Comparison of ENCODE assay signal across 24 cellular contexts in the genomic region with DNA sequence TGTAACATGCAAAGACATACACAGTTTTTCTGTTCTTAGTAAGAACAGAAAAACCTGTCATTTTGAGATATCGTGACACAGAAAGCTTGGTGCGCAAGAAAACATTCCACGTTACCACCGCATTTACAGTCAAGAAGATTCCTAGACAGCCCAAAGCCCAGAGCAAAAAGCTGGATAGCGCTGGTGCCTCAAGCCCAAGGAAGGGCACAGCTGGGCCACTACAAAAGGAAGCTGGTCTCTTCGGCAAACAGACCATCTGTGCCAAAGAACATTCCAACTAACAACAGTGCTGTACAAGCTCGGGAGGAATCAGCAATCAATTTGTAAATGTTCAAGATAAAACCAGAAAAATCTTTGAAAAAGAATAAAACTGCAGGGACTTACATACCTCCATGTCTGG. TPM values are rescaled to one million over a fixed set of nuclear protein-coding genes. Genes with fewer than 3 reads are reported as not detected.
DNase-seq lines count a peak whose midpoint lies in the region; ATAC-seq, FAIRE-seq and TF ChIP-seq lines count a peak whose summit lies in the region.
"Had no signal": no experiment of that assay in that cellular context is flagged by ENCODE, and none has a peak within 500 bp of the region (broad histone marks: within the 10 kb centered on the region; RNA-seq: fewer than 3 reads in every experiment).

No MANE protein-coding gene starts in this region.

- H3K4me1 ChIP-seq in HepG2 (ENCODE audit: insufficient read depth, low read length), result peaks cover 70% of the 10 kb centered on the region
- H3K4me1 ChIP-seq in pancreas, result peaks cover 13 to 38% (median 24%) of the 10 kb centered on the region in 3 donors
- peaks cover 13% of the 10 kb centered on the region for H3K4me1 ChIP-seq in vagina
- H3K4me1 ChIP-seq in OCI-LY7 (ENCODE audit: insufficient read depth, low read length, poor library complexity, severe bottlenecking), result peaks cover 5% of the 10 kb centered on the region

- CTCF ChIA-PET in HepG2 (lab: Yijun Ruan, JAX; ENCODE audit: low intra/inter-chr PET ratio, low total read pairs), result no interaction called here
- CTCF ChIA-PET in OCI-LY7 (lab: Charles Lee; ENCODE audit: unreplicated experiment), result no interaction called here

- no peak for TF ChIP-seq CTCF in LNCaP clone FGC (IDR thresholded peaks at IDR 0.05; ENCODE audit: control insufficient read depth, extremely low read depth, insufficient read depth)
- no peak for TF ChIP-seq CTCF in HepG2 (CRISPR knock-in tag; IDR thresholded peaks at IDR 0.05)
- TF ChIP-seq CTCF in pancreas (IDR thresholded peaks at IDR 0.05), result no peak
- TF ChIP-seq CTCF in vagina (IDR thresholded peaks at IDR 0.05), result no peak
- TF ChIP-seq CTCF in OCI-LY7 (conservative IDR thresholded peaks at IDR 0.05; ENCODE audit: low read length), result no peak

- TF ChIP-seq EP300 in HepG2 (IDR thresholded peaks at IDR 0.05; ENCODE audit: low read depth in 2 of 2, low read length in 2 of 2), result no peak
- no peak for TF ChIP-seq EP300 in HepG2 (CRISPR knock-in tag; IDR thresholded peaks at IDR 0.05; ENCODE audit: borderline replicate concordance)

- 90% methylated on average over 7 of the region's 7 CpGs for WGBS in HepG2 (ENCODE audit: low lambda C conversion rate)
- WGBS in pancreas, 2 donors, result 62 to 66% methylated on average over 7 of the region's 7 CpGs

- H3K4me3 ChIP-seq in LNCaP clone FGC (ENCODE audit: low read depth, low read length), result no peak overlapping the region
- no peak overlapping the region for H3K4me3 ChIP-seq in HepG2 (replicated peaks in 1 of 3; ENCODE audit: insufficient read depth in 1 of 3, low read depth in 2 of 3, low read length in 3 of 3)
- H3K4me3 ChIP-seq in pancreas, result no peak overlapping the region
- no peak overlapping the region for H3K4me3 ChIP-seq in vagina
- H3K4me3 ChIP-seq in OCI-LY7 (ENCODE audit: low read depth, low read length, poor library complexity, severe bottlenecking), result no peak overlapping the region
- H3K4me3 ChIP-seq: GM12878 had no signal

- H3K27me3 ChIP-seq in HepG2 (ENCODE audit: control insufficient read depth in 1 of 2, insufficient read depth in 2 of 2, low read length in 2 of 2) (no peaks in the 10 kb centered on the region), pancreas (no peaks in the 10 kb centered on the region), vagina (no peaks in the 10 kb centered on the region)
- H3K27me3 ChIP-seq: BE2C had no signal

- H3K9me2 ChIP-seq in OCI-LY7 (ENCODE audit: insufficient read depth, low read length), result no peaks in the 10 kb centered on the region

- H3K79me2 ChIP-seq in HepG2 (ENCODE audit: insufficient read depth, low read length), result peaks cover 73% of the 10 kb centered on the region
- H3K79me2 ChIP-seq in OCI-LY7 (ENCODE audit: insufficient read depth, low read depth, low read length), result peaks cover 35% of the 10 kb centered on the region; the same call in 1 of the 2 replicates

- ATAC-seq in HepG2 (no peak), pancreas (peak in 3 of 4 donors; percentile 21 to 52 (median 35)), GM21576 (IDR thresholded peaks at IDR 0.05; ENCODE audit: unreplicated experiment) (no peak)
- ATAC-seq: GM12878, HCT116 had no signal

- POLR2A ChIA-PET in HepG2 (lab: Yijun Ruan, JAX), result no interaction called here
- POLR2A ChIA-PET in OCI-LY7 (lab: Charles Lee), result interaction anchor here (1.5 kb wide), 1 partner anchor 23 kb away, joined by 3 read pairs; no protein-coding TSS in a partner anchor

- in situ Hi-C loops in HepG2 (cut with HindIII; ENCODE audit: extremely low pct_ligation_motif_present, low pct_unique_long_range_greater_than_20kb), result no loop called here

- H2AFZ ChIP-seq in HepG2 (ENCODE audit: low read length) (no peak overlapping the region), OCI-LY7 (ENCODE audit: low read length) (no peak overlapping the region)

- H3K4me2 ChIP-seq in HepG2 (ENCODE audit: low read depth, low read length) (0 out of 2 replicates have a peak overlapping the region, but pooled peaks have one; percentile 4), OCI-LY7 (ENCODE audit: low read length) (no peak overlapping the region)

- H3K36me3 ChIP-seq in HepG2 (replicated peaks in 1 of 2; ENCODE audit: control insufficient read depth in 1 of 2, insufficient read depth in 2 of 2, low read length in 2 of 2) (peaks cover 10 to 34% of the 10 kb centered on the region in 2 experiments), pancreas (no peaks in the 10 kb centered on the region), vagina (peaks cover 0 to 17% of the 10 kb centered on the region in 2 donors), OCI-LY7 (ENCODE audit: insufficient read depth, low read length) (peaks cover 60% of the 10 kb centered on the region)

- no TSS peak for BruUV-seq in HepG2 (replicated peaks; lab: Mats Ljungman, UMichigan)
- BruUV-seq in OCI-LY7 (replicated peaks; lab: Mats Ljungman, UMichigan), result no TSS peak

- H3K9me3 ChIP-seq in HepG2 (ENCODE audit: low read length), result no peaks in the 10 kb centered on the region
- no peaks in the 10 kb centered on the region for H3K9me3 ChIP-seq in pancreas
- no peaks in the 10 kb centered on the region for H3K9me3 ChIP-seq in vagina
- H3K9me3 ChIP-seq in OCI-LY7 (ENCODE audit: low read length), result no peaks in the 10 kb centered on the region
- H3K9me3 ChIP-seq: BE2C had no signal

- TF ChIP-seq POLR2A in HepG2 (IDR thresholded peaks at IDR 0.05; ENCODE audit: insufficient read depth in 1 of 2, low read depth in 2 of 2, low read length in 2 of 2) (no peak), vagina (IDR thresholded peaks at IDR 0.05) (no peak)

- no peak for TF ChIP-seq RAD21 in HepG2 (CRISPR knock-in tag; IDR thresholded peaks at IDR 0.05)

- intact Hi-C loops in HepG2 (cut with micrococcal nuclease; ENCODE audit: unreplicated experiment) (no loop called here), pancreas (cut with DNase I) (loop anchor here in 1 of 3 donors (10.0 kb wide), 1 partner anchor 259 kb away; no protein-coding TSS in a partner anchor), vagina (cut with DNase I) (no loop called here), OCI-LY7 (cut with micrococcal nuclease; ENCODE audit: unreplicated experiment) (no loop called here)

- DNase-seq in LNCaP clone FGC (ENCODE audit: low read depth) (peak; percentile 34), NCI-H2029 treated with DMSO at 0.1 percent for 48 hours (lab: John Stamatoyannopoulos, UW) (peak; percentile 81), HepG2 (ENCODE audit: low spot score) (no peak), pancreas (no peak), vagina (ENCODE audit: extremely low spot score in 2 of 2) (no peak), OCI-LY7 (ENCODE audit: low spot score) (no peak)
- DNase-seq: ACHN; BE2C; C1 segment of cervical spinal cord; CD4-positive, CD25-positive, alpha-beta regulatory T cell; CD8-positive, alpha-beta memory T cell; COR-L47; DMS 273 treated with DMSO at 0.1 percent for 48 hours; DND-41; EL; GOT3; H7; HFFc6 had no signal

- H3K27ac ChIP-seq in HepG2 (ENCODE audit: extremely low read length, insufficient read depth, low read length), result peak overlapping the region; percentile 97
- H3K27ac ChIP-seq in pancreas, result no peak overlapping the region
- H3K27ac ChIP-seq in vagina, result no peak overlapping the region
- H3K27ac ChIP-seq in OCI-LY7 (ENCODE audit: low read depth, low read length, poor library complexity, severe bottlenecking), result no peak overlapping the region

- H3K9ac ChIP-seq in HepG2 (ENCODE audit: insufficient read depth, low read depth, low read length), result no peak overlapping the region

- H4K20me1 ChIP-seq in HepG2 (ENCODE audit: insufficient read depth, low read length) (no peaks in the 10 kb centered on the region), OCI-LY7 (ENCODE audit: insufficient read depth, low read length) (peaks cover 10% of the 10 kb centered on the region; the same call in 1 of the 2 replicates)

- no peak for FAIRE-seq in HepG2 (lab: Jason Lieb, UNC)
- FAIRE-seq in pancreas (lab: Jason Lieb, UNC), result no peak
- FAIRE-seq: A204.1, GM12878, GM19239, HTR-8/SVneo had no signal

TF ChIP-seq in HepG2, 621 proteins besides CTCF, POLR2A, EP300 and RAD21 (continues in another document):
- TF ChIP-seq GATAD2A (CRISPR knock-in tag; IDR thresholded peaks at IDR 0.05), result 0 out of 2 replicates have a peak, but pooled peaks have one; percentile 15

RNA-seq across cellular contexts. Expression of a gene that starts 31.0 kb away (rescaled TPM):
- total RNA-seq in HepG2 (2016; rRNA removed; fragmentation: Illumina TruSeq; extraction: Trizol), result 259 and 395 TPM in 2 replicates
- total RNA-seq in HepG2 (2016; cell fraction: cytosol; rRNA removed; fragmentation: Illumina TruSeq; extraction: Trizol; ENCODE audit: low read depth), result 81.7 and 96.6 TPM in 2 replicates
- 268 and 419 TPM in 2 replicates for total RNA-seq in HepG2 (2016; cell fraction: insoluble cytoplasmic fraction; rRNA removed; fragmentation: Illumina TruSeq; extraction: Trizol)
- total RNA-seq in HepG2 (2016; cell fraction: membrane; rRNA removed; fragmentation: Illumina TruSeq; extraction: Trizol), result 127 and 128 TPM in 2 replicates
- total RNA-seq in HepG2 (2016; cell fraction: nucleus; rRNA removed; fragmentation: Illumina TruSeq; extraction: Trizol), result 111 and 118 TPM in 2 replicates
- 261 and 291 TPM in 2 replicates for polyA plus RNA-seq in HepG2 (2011; rRNA removed)
- polyA plus RNA-seq in HepG2 (2011; cell fraction: cytosol; rRNA removed), result 283 and 308 TPM in 2 replicates
- 63.6 and 73.0 TPM in 2 replicates for polyA plus RNA-seq in HepG2 (2011; cell fraction: nucleus; rRNA removed)
- 163 and 239 TPM in 2 replicates for polyA plus RNA-seq in HepG2 (2012)
- 101 and 108 TPM in 2 replicates for polyA plus RNA-seq in HepG2 (2016; cell fraction: cytosol; fragmentation: Illumina TruSeq; extraction: Trizol; ENCODE audit: low read depth)
- 433 and 456 TPM in 2 replicates for polyA plus RNA-seq in HepG2 (2016; cell fraction: insoluble cytoplasmic fraction; fragmentation: Illumina TruSeq; extraction: Trizol; ENCODE audit: low read depth)
- polyA plus RNA-seq in HepG2 (2016; cell fraction: membrane; fragmentation: Illumina TruSeq; extraction: Trizol; ENCODE audit: low read depth), result 121 and 132 TPM in 2 replicates
- 139 and 158 TPM in 2 replicates for polyA plus RNA-seq in HepG2 (2016; cell fraction: nucleus; fragmentation: Illumina TruSeq; extraction: Trizol; ENCODE audit: insufficient read depth, low read depth)
- 167 and 496 TPM in 2 replicates for polyA minus RNA-seq in HepG2 (2011; rRNA and poly(A)+ RNA removed; ENCODE audit: low replicate concordance)
- 83.8 and 88.1 TPM in 2 replicates for polyA minus RNA-seq in HepG2 (2011; cell fraction: cytosol; rRNA and poly(A)+ RNA removed)
- polyA minus RNA-seq in HepG2 (2011; cell fraction: nucleus; rRNA and poly(A)+ RNA removed), result 83.6 and 97.7 TPM in 2 replicates
- 10 to 100 TPM; 39.0 to 73.6 (median 61.3) TPM for total RNA-seq in pancreas
- 10 to 100 TPM; 86.8 to 99.9 TPM for polyA plus RNA-seq in pancreas
- total RNA-seq in vagina, result 121 TPM
- total RNA-seq in OCI-LY7 (2014; rRNA removed; shearing (Covaris generic)), result 186 and 204 TPM in 2 replicates
- total RNA-seq in OCI-LY7 (2022), result 159 and 164 TPM in 2 replicates

Comparison
In these comparisons a context has a peak if more than half of its experiments do, and no peak if none do; other contexts are left out.
1. DNase-seq: peak in LNCaP clone FGC (single experiment) and NCI-H2029 treated with DMSO at 0.1 percent for 48 hours (single experiment); none in HepG2 (single experiment), pancreas (0 of 6), vagina (0 of 2) and OCI-LY7 (single experiment).
2. ATAC-seq: peak in pancreas (3 of 4); none in HepG2 (single experiment) and GM21576 (single experiment).